ENCODE assay signal across 23 cellular contexts in the genomic region with DNA sequence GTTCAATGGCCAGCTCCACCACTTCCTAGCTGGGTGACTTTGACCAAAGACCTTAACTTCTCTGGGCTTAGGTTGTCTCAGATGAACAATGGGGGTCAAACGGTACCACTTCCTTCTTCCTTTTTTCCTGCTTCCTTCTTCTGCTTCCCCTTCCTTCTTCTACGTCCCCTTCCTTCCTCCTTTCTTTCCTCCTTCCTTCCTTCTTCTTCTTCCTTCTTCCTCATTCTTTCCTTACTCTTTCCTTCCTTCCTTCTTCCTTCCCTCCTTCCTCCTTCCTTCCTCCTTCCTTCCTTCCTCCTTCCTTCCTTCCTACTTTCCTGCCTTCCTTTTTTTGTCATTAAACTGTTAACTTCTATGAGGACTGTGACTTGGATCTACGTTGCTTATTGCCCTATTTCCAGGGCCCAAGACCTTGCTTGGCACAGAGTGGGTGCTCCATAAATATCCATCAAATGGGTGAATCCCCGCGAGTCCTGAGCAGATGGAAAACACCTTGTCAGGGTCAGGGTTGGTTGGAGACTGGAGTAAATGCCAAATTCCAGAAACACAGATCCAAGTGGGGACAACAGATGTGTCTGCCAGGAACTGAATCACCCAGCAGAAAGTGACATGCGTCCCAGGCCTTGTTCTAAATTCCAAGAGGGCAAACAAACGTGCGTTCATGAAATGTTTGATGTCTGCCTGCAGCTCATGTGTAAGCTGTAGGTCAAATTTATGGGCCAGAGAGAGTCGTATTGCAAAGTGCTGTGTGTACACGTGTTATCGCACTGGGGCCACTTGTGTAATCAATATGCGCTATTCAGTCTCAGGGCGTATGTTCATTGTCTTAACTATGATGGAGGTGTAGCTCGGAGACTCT.
DNase-seq lines count a peak whose midpoint lies in the region; ATAC-seq and TF ChIP-seq lines count a peak whose summit lies in the region.
"Had no signal": no experiment of that assay in that cellular context is flagged by ENCODE, and none has a peak within 500 bp of the region (broad histone marks: within the 10 kb centered on the region; RNA-seq: fewer than 3 reads in every experiment).

No MANE protein-coding gene starts in this region.

- TF ChIP-seq EP300 in stomach (IDR thresholded peaks at IDR 0.05): no peak

- H3K9me3 Mint-ChIP-seq in stimulated activated naive CD8-positive, alpha-beta T cell treated with anti-CD3 and anti-CD28 coated beads, Interleukin-15, amount 100 ng/mL, for 72 hours: no peaks in the 10 kb centered on the region
- H3K9me3 Mint-ChIP-seq: activated naive CD4-positive, alpha-beta T cell treated with anti-CD3 and anti-CD28 coated beads, Interleukin-2, amount 50 U/mL, for 72 hours; activated T-cell treated with anti-CD3 and anti-CD28 coated beads, Interleukin-2, amount 50 U/mL, for 24 hours had no signal

- H3K9me3 ChIP-seq in stomach: no peaks in the 10 kb centered on the region
- H3K9me3 ChIP-seq: upper lobe of left lung had no signal

- no peaks in the 10 kb centered on the region for H3K36me3 ChIP-seq in stomach
- H3K36me3 ChIP-seq: upper lobe of left lung had no signal

- H3K4me3 Mint-ChIP-seq in stimulated activated naive CD8-positive, alpha-beta T cell treated with anti-CD3 and anti-CD28 coated beads, Interleukin-15, amount 100 ng/mL, for 72 hours: no peak overlapping the region
- H3K4me3 Mint-ChIP-seq: activated T-cell treated with anti-CD3 and anti-CD28 coated beads, Interleukin-2, amount 50 U/mL, for 24 hours; CD14-positive monocyte; stimulated activated naive B cell treated with anti-CD40 and anti-IgM and Interleukin-4, amounts not matched to agents 10 μg/mL and 1 μg/mL and 100 μg/mL, for 72 hours had no signal

- TF ChIP-seq CTCF in stomach (IDR thresholded peaks at IDR 0.05): no peak

- intact Hi-C loops in left colon (cut with DNase I, micrococcal nuclease) (no loop called here), stomach (cut with DNase I; ENCODE audit: low total_unique reads) (no loop called here)

- peak; percentile 91 for ATAC-seq in left colon
- ATAC-seq in HG03045 (IDR thresholded peaks at IDR 0.05; ENCODE audit: unreplicated experiment): no peak
- no peak for ATAC-seq in stimulated activated naive CD8-positive, alpha-beta T cell treated with anti-CD3 and anti-CD28 coated beads, Interleukin-15, amount 100 ng/mL, for 72 hours
- ATAC-seq: activated naive CD4-positive, alpha-beta T cell treated with anti-CD3 and anti-CD28 coated beads, Interleukin-2, amount 50 U/mL, for 72 hours; left lobe of liver; Panc1; stimulated activated naive B cell treated with anti-CD40 and anti-IgM and Interleukin-4, amounts not matched to agents 10 μg/mL and 1 μg/mL and 100 μg/mL, for 72 hours had no signal

- H3K4me1 Mint-ChIP-seq in stimulated activated naive CD8-positive, alpha-beta T cell treated with anti-CD3 and anti-CD28 coated beads, Interleukin-15, amount 100 ng/mL, for 72 hours: no peaks in the 10 kb centered on the region
- H3K4me1 Mint-ChIP-seq: CD14-positive monocyte; stimulated activated naive B cell treated with anti-CD40 and anti-IgM and Interleukin-4, amounts not matched to agents 10 μg/mL and 1 μg/mL and 100 μg/mL, for 72 hours had no signal

- DNase-seq in NCI-H2107 treated with DMSO at 0.1 percent for 48 hours (lab: John Stamatoyannopoulos, UW; ENCODE audit: unreplicated experiment): peak; percentile 61
- no peak for DNase-seq in NCI-H2107 (lab: John Stamatoyannopoulos, UW)
- peak; percentile 87 for DNase-seq in NCI-H2171 treated with DMSO at 0.1 percent for 48 hours (lab: John Stamatoyannopoulos, UW)
- DNase-seq in left colon: peak; percentile 23 to 34
- DNase-seq in stomach: peak; percentile 55
- no peak for DNase-seq in stimulated activated naive CD8-positive, alpha-beta T cell treated with anti-CD3 and anti-CD28 coated beads, Interleukin-15, amount 100 ng/mL, for 72 hours
- no peak for DNase-seq in AG20443 (ENCODE audit: low spot score)
- DNase-seq: activated CD4-positive, alpha-beta T cell treated with anti-CD3 and anti-CD28 coated beads, Interleukin-2, amount 50 U/mL, for 48 hours; activated T-cell treated with anti-CD3 and anti-CD28 coated beads, Interleukin-2, amount 50 U/mL, for 24 hours; cortex of kidney; DND-41; H7; Kasumi-1; NCI-H1436; NCI-H774; stimulated activated naive B cell treated with anti-CD40 and anti-IgM and Interleukin-4, amounts not matched to agents 10 μg/mL and 1 μg/mL and 100 μg/mL, for 72 hours; upper lobe of left lung had no signal

- peaks cover 0 to 37% (median 30%) of the 10 kb centered on the region in 4 donors for H3K4me1 ChIP-seq in stomach
- H3K4me1 ChIP-seq: parathyroid adenoma, upper lobe of left lung had no signal

- no peak overlapping the region for H3K27ac Mint-ChIP-seq in stimulated activated naive CD8-positive, alpha-beta T cell treated with anti-CD3 and anti-CD28 coated beads, Interleukin-15, amount 100 ng/mL, for 72 hours
- H3K27ac Mint-ChIP-seq: activated naive CD4-positive, alpha-beta T cell treated with anti-CD3 and anti-CD28 coated beads, Interleukin-2, amount 50 U/mL, for 72 hours; activated T-cell treated with anti-CD3 and anti-CD28 coated beads, Interleukin-2, amount 50 U/mL, for 24 hours; stimulated activated naive B cell treated with anti-CD40 and anti-IgM and Interleukin-4, amounts not matched to agents 10 μg/mL and 1 μg/mL and 100 μg/mL, for 72 hours had no signal

- peaks cover 41% of the 10 kb centered on the region for H3K27me3 Mint-ChIP-seq in stimulated activated naive CD8-positive, alpha-beta T cell treated with anti-CD3 and anti-CD28 coated beads, Interleukin-15, amount 100 ng/mL, for 72 hours

- H3K27ac ChIP-seq in stomach: peak overlapping the region in 4 of 5 donors; percentile 16 to 51 (median 38)
- H3K27ac ChIP-seq: parathyroid adenoma, upper lobe of left lung had no signal

- WGBS in stomach, 5 donors: 22 to 41% (median 29%) methylated on average over 11 to 14 of the region's 14 CpGs

- H3K27me3 ChIP-seq in stomach: peaks cover 0 to 23% (median 0%) of the 10 kb centered on the region in 3 donors
- H3K27me3 ChIP-seq: upper lobe of left lung had no signal

- H3K4me3 ChIP-seq in stomach: no peak overlapping the region
- H3K4me3 ChIP-seq: upper lobe of left lung had no signal

- no peak for TF ChIP-seq POLR2A in stomach (IDR thresholded peaks at IDR 0.05)

Comparison
In these comparisons a context has a peak if more than half of its experiments do, and no peak if none do; other contexts are left out.
1. DNase-seq: peak in NCI-H2107 treated with DMSO at 0.1 percent for 48 hours (single experiment), NCI-H2171 treated with DMSO at 0.1 percent for 48 hours (single experiment), left colon (2 of 2) and stomach (single experiment); none in NCI-H2107 (single experiment), stimulated activated naive CD8-positive, alpha-beta T cell treated with anti-CD3 and anti-CD28 coated beads, Interleukin-15, amount 100 ng/mL, for 72 hours (0 of 2) and AG20443 (single experiment).